In the genomic region with DNA sequence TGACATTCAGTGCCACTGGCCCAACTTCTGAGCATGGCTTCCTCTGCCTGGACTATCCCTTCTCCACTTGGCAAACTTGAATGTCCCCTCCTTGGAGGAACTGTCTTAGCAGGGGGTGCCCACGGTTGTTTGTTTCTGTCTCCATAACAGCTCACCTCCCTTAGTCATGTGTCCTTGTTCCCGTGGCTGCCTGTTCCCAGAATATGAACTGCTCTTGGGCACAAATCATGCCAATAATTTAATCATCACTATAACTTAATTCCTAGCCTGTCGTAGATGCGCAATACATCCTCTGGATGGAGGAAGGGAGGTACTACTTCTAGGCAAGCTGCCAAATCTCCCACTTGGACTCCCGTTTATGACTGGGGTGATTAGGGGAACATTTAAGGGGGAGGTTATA, we compare ENCODE assay signal across 19 cellular contexts.
DNase-seq lines count a peak whose midpoint lies in the region; ATAC-seq and TF ChIP-seq lines count a peak whose summit lies in the region.
"Had no signal": no experiment of that assay in that cellular context is flagged by ENCODE, and none has a peak within 500 bp of the region (broad histone marks: within the 10 kb centered on the region; RNA-seq: fewer than 3 reads in every experiment).

No MANE protein-coding gene starts in this region.

- H3K27ac Mint-ChIP-seq in nephron (peak overlapping the region in 2 of 3 experiments; percentile 21 to 84), neural progenitor cell (no peak overlapping the region)
- H3K27ac Mint-ChIP-seq: activated naive CD4-positive, alpha-beta T cell treated with anti-CD3 and anti-CD28 coated beads for 36 hours; CD4-positive, alpha-beta T cell; H9 had no signal

- H3K9me3 Mint-ChIP-seq in nephron (no peaks in the 10 kb centered on the region), neural progenitor cell (no peaks in the 10 kb centered on the region)
- H3K9me3 Mint-ChIP-seq: activated naive CD4-positive, alpha-beta T cell treated with anti-CD3 and anti-CD28 coated beads for 36 hours; CD4-positive, alpha-beta T cell; H9 had no signal

- 26 to 37% methylated on average over 5 of the region's 5 CpGs for WGBS in gastroesophageal sphincter (ENCODE audit: low coverage in 1 of 2), 2 donors

- TF ChIP-seq CTCF in choroid plexus epithelial cell (conservative IDR thresholded peaks at IDR 0.05; ENCODE audit: low read depth, low read length) (no peak), nephron (IDR thresholded peaks at IDR 0.05; ENCODE audit: unreplicated experiment in 3 of 3) (no peak), neural progenitor cell (IDR thresholded peaks at IDR 0.05) (no peak), gastroesophageal sphincter (IDR thresholded peaks at IDR 0.05) (no peak), WERI-Rb-1 (IDR thresholded peaks at IDR 0.05; ENCODE audit: low read depth, low read length) (no peak)

- H3K36me3 ChIP-seq in neural progenitor cell (no peaks in the 10 kb centered on the region), gastroesophageal sphincter (peaks cover 0 to 95% of the 10 kb centered on the region in 2 donors), WERI-Rb-1 (no peaks in the 10 kb centered on the region)

- H3K27me3 ChIP-seq in neural progenitor cell: no peaks in the 10 kb centered on the region
- H3K27me3 ChIP-seq in gastroesophageal sphincter: no peaks in the 10 kb centered on the region
- no peaks in the 10 kb centered on the region for H3K27me3 ChIP-seq in WERI-Rb-1 (ENCODE audit: insufficient read depth, low read depth, severe bottlenecking)

- H4K20me1 ChIP-seq in neural progenitor cell (ENCODE audit: low read depth): no peaks in the 10 kb centered on the region

- H3K36me3 Mint-ChIP-seq in nephron (ENCODE audit: low read depth) (peaks cover 43% of the 10 kb centered on the region), neural progenitor cell (peaks cover 6% of the 10 kb centered on the region)

- no peak overlapping the region for H3K9ac ChIP-seq in neural progenitor cell

- TF ChIP-seq EP300 in gastroesophageal sphincter (IDR thresholded peaks at IDR 0.05): no peak

- H3K4me1 ChIP-seq in neural progenitor cell (peaks cover 8% of the 10 kb centered on the region), gastroesophageal sphincter (peaks cover 0 to 13% (median 0%) of the 10 kb centered on the region in 3 donors)
- H3K4me1 ChIP-seq: prostate gland had no signal

- H3K4me3 ChIP-seq in choroid plexus epithelial cell (ENCODE audit: low read depth, low read length): no peak overlapping the region
- no peak overlapping the region for H3K4me3 ChIP-seq in neural progenitor cell
- H3K4me3 ChIP-seq in gastroesophageal sphincter: no peak overlapping the region
- no peak overlapping the region for H3K4me3 ChIP-seq in WERI-Rb-1 (ENCODE audit: low read depth, low read length)
- H3K4me3 ChIP-seq: GM12878, prostate gland had no signal

- H3K79me2 ChIP-seq in neural progenitor cell (ENCODE audit: low read depth): no peaks in the 10 kb centered on the region

- H3K27me3 Mint-ChIP-seq in nephron (ENCODE audit: low read depth) (no peaks in the 10 kb centered on the region), neural progenitor cell (ENCODE audit: insufficient read depth, low read depth) (peaks cover 3% of the 10 kb centered on the region)

- no peak overlapping the region for H3K4me3 Mint-ChIP-seq in nephron
- H3K4me3 Mint-ChIP-seq in neural progenitor cell: no peak overlapping the region
- H3K4me3 Mint-ChIP-seq: activated naive CD4-positive, alpha-beta T cell treated with anti-CD3 and anti-CD28 coated beads for 36 hours; CD4-positive, alpha-beta T cell; H9 had no signal

- H3F3A ChIP-seq in neural progenitor cell (ENCODE audit: low read depth): no peaks in the 10 kb centered on the region

- H3K27ac ChIP-seq in neural progenitor cell: no peak overlapping the region
- peak overlapping the region in 2 of 4 donors; percentile 2 to 40 for H3K27ac ChIP-seq in gastroesophageal sphincter
- no peak overlapping the region for H3K27ac ChIP-seq in WERI-Rb-1
- H3K27ac ChIP-seq: prostate gland had no signal

- H3K4me1 Mint-ChIP-seq in nephron: peaks cover 15% of the 10 kb centered on the region
- H3K4me1 Mint-ChIP-seq in neural progenitor cell: no peaks in the 10 kb centered on the region

- no peak for ATAC-seq in gastroesophageal sphincter
- ATAC-seq: GM12878 had no signal

- TF ChIP-seq POLR2A in gastroesophageal sphincter (IDR thresholded peaks at IDR 0.05): no peak

- DNase-seq in GM04503 (ENCODE audit: low read depth): peak; percentile 16
- DNase-seq in NCI-H2227 (lab: John Stamatoyannopoulos, UW; ENCODE audit: unreplicated experiment): peak; percentile 46
- peak; percentile 67 for DNase-seq in choroid plexus epithelial cell (ENCODE audit: low read depth)
- no peak for DNase-seq in neural progenitor cell (ENCODE audit: low spot score)
- no peak for DNase-seq in WERI-Rb-1
- DNase-seq: activated CD4-positive, alpha-beta T cell treated with anti-CD3 and anti-CD28 coated beads for 4 hours; activated naive CD4-positive, alpha-beta T cell treated with anti-CD3 and anti-CD28 coated beads for 36 hours; CD4-positive, alpha-beta T cell; central memory CD4-positive, alpha-beta T cell; H9; KG1; kidney glomerular epithelial cell; NCI-H1930; NCI-H774; RPMI8226 had no signal

- H3K4me2 ChIP-seq in neural progenitor cell: no peak overlapping the region

- H3K9me3 ChIP-seq in neural progenitor cell (ENCODE audit: low read depth) (no peaks in the 10 kb centered on the region), gastroesophageal sphincter (no peaks in the 10 kb centered on the region), WERI-Rb-1 (ENCODE audit: severe bottlenecking) (no peaks in the 10 kb centered on the region)
- H3K9me3 ChIP-seq: prostate gland had no signal

- H2AFZ ChIP-seq in neural progenitor cell (replicated peaks): no peak overlapping the region

Comparison
In these comparisons a context has a peak if more than half of its experiments do, and no peak if none do; other contexts are left out.
1. DNase-seq: peak in GM04503 (single experiment), NCI-H2227 (single experiment) and choroid plexus epithelial cell (single experiment); none in neural progenitor cell (single experiment) and WERI-Rb-1 (single experiment).